Comparison of ENCODE assay signal across 8 cellular contexts in the genomic region with DNA sequence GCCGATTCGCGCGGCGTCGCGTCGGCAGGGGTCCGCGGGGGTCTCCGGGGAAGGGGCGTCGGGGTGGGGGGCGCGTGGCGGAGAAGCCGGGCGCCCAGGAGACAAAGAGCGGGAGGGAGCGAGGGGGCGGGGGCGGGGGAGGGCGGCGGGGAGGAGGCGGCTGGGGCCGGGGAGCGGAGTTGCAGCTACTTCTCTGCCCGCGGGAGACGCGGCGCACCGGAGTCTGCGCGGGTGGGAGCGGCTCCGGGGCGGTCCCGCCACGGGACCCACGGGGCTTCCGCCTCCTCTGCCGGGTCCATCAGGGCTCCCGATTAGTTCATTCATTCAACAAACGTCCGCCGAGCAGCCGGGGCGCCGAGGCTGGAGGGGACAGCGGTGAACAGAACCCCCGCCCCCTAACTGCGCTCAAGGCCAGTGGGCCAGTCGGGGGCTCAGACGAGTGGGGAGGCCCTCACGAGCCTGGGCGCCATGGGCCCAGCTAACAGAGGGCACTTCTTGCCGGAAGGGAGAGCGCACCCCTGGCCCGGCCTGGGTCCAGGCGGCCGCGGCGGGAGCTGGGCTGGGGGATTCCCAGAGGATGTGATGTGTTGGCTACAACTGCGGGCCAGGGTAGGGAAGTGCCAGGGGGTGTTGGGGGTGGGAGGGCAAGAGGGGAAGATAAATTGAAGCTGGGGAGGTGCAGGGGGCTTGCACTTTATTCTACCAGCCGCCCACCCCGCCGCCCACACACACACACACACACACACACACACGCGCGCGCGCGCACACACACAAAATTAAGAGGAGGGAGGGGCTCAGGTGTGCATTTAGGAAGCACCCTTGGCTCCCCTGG. TPM values are rescaled to one million over a fixed set of nuclear protein-coding genes. Genes with fewer than 3 reads are reported as not detected.
A peak's percentile ranks its signal among the peaks of the same experiment; 100 is the strongest.
DNase-seq lines count a peak whose midpoint lies in the region; ATAC-seq and TF ChIP-seq lines count a peak whose summit lies in the region.

A gene (minus strand): TSS at position 215 of the 832 bp plus-strand sequence. CDS start 5,201 bp downstream, outside the sequence.

- no peak within 1 kb of the TSS for H2BK5ac ChIP-seq in IMR-90 (ENCODE audit: low read depth, low read length, poor library complexity, severe bottlenecking)

- H3K4me3 Mint-ChIP-seq in Caco-2 (ENCODE audit: unreplicated experiment): peak within 1 kb of the TSS; percentile 79
- peak within 1 kb of the TSS; percentile 82 for H3K4me3 Mint-ChIP-seq in activated naive CD4-positive, alpha-beta T cell treated with anti-CD3 and anti-CD28 coated beads, Interleukin-2, amount 50 U/mL, for 24 hours

- H3K27me3 Mint-ChIP-seq in Caco-2 (ENCODE audit: insufficient read depth, unreplicated experiment): no peaks in the 10 kb centered on the region
- H3K27me3 Mint-ChIP-seq in activated naive CD4-positive, alpha-beta T cell treated with anti-CD3 and anti-CD28 coated beads, Interleukin-2, amount 50 U/mL, for 24 hours: peaks cover 9% of the 10 kb centered on the region

- H3K79me1 ChIP-seq in IMR-90 (ENCODE audit: low read depth in 1 of 2, low read length in 2 of 2): peaks cover 3 to 40% of the 10 kb centered on the region in 2 experiments; a peak in 3 of 4 replicates

- TF ChIP-seq EP300 in sigmoid colon (IDR thresholded peaks at IDR 0.05): no peak

- H3K56ac ChIP-seq in IMR-90 (ENCODE audit: extremely low read depth, insufficient read depth, low read length): peak within 1 kb of the TSS; percentile 28; the same call in 1 of the 2 replicates

- DNase-seq in Caco-2 (no peak), IMR-90 (peak; percentile 25), left ventricle myocardium superior (peak; percentile 57), sigmoid colon (no peak), cerebellar cortex (ENCODE audit: low spot score) (no peak)

- H3K18ac ChIP-seq in IMR-90 (ENCODE audit: low read depth, low read length): no peak within 1 kb of the TSS; the same call in 1 of the 2 replicates

- H3K36me3 ChIP-seq in Caco-2 (ENCODE audit: control insufficient read depth, insufficient read depth, low read length) (no peaks in the 10 kb centered on the region), IMR-90 (ENCODE audit: control insufficient read depth, insufficient read depth, low read length) (peaks cover 9% of the 10 kb centered on the region; the same call in 1 of the 2 replicates), sigmoid colon (peaks cover 0 to 10% (median 6%) of the 10 kb centered on the region in 4 donors)

- H2BK120ac ChIP-seq in IMR-90 (ENCODE audit: low read depth, low read length): peak within 1 kb of the TSS; percentile 55; the same call in 1 of the 2 replicates

- no peak for TF ChIP-seq CTCF in Caco-2 (IDR thresholded peaks at IDR 0.05; ENCODE audit: insufficient read depth in 1 of 2, low read depth in 1 of 2, low read length in 1 of 2, severe bottlenecking in 1 of 2, unreplicated experiment in 1 of 2)
- TF ChIP-seq CTCF in IMR-90 (conservative IDR thresholded peaks at IDR 0.05; ENCODE audit: low read depth, low read length): no peak
- TF ChIP-seq CTCF in sigmoid colon (IDR thresholded peaks at IDR 0.05): no peak

- peak within 1 kb of the TSS; percentile 15 to 96; a peak in 3 of 4 replicates for H4K8ac ChIP-seq in IMR-90 (ENCODE audit: low read depth in 2 of 2, low read length in 2 of 2)

- peaks cover 27% of the 10 kb centered on the region for H3K4me1 Mint-ChIP-seq in Caco-2 (ENCODE audit: low read depth, unreplicated experiment)
- H3K4me1 Mint-ChIP-seq in activated naive CD4-positive, alpha-beta T cell treated with anti-CD3 and anti-CD28 coated beads, Interleukin-2, amount 50 U/mL, for 24 hours: peaks cover 27% of the 10 kb centered on the region

- H2BK15ac ChIP-seq in IMR-90 (ENCODE audit: low read depth, low read length): no peak within 1 kb of the TSS; the same call in 2 of the 3 replicates

- no peak within 1 kb of the TSS for H2BK20ac ChIP-seq in IMR-90 (ENCODE audit: low read depth, low read length)

- H2AK5ac ChIP-seq in IMR-90 (ENCODE audit: low read depth, low read length): peak within 1 kb of the TSS; percentile 76

- POLR2A ChIA-PET in Caco-2 (lab: Charles Lee) (no interaction called here), IMR-90 (lab: Charles Lee; ENCODE audit: unreplicated experiment) (interaction anchor here (0.6 to 0.9 kb wide), 2 partner anchors 21 to 328 kb away, joined by 3 to 4 read pairs; no protein-coding TSS in a partner anchor)

- H3K4ac ChIP-seq in IMR-90 (ENCODE audit: low read depth, low read length): peak within 1 kb of the TSS; percentile 55

- BruUV-seq in Caco-2 (replicated peaks; lab: Mats Ljungman, UMichigan) (no TSS peak), IMR-90 (replicated peaks; lab: Mats Ljungman, UMichigan) (no TSS peak)

- peaks cover 12% of the 10 kb centered on the region for H3K9me1 ChIP-seq in IMR-90 (ENCODE audit: insufficient read depth, low read length)

- peak within 1 kb of the TSS; percentile 85 for H4K91ac ChIP-seq in IMR-90 (ENCODE audit: insufficient read depth, low read depth, low read length)

- peak within 1 kb of the TSS; percentile 88; the same call in 1 of the 2 replicates for H3K23ac ChIP-seq in IMR-90 (ENCODE audit: low read depth, low read length)

- WGBS in IMR-90 (ENCODE audit: extremely low coverage in 2 of 2, insufficient read length in 1 of 2), 2 experiments: 8% methylated on average over 4 of the region's 74 CpGs; no CpG with 5 or more reads in 1 of the 2 experiments
- WGBS in sigmoid colon, 2 donors: 4 to 8% methylated on average over 70 to 73 of the region's 74 CpGs

- TF ChIP-seq RAD21 in IMR-90 (IDR thresholded peaks at IDR 0.05; ENCODE audit: low read length): no peak

- peak within 1 kb of the TSS; percentile 93 for H2AFZ ChIP-seq in IMR-90 (replicated peaks; ENCODE audit: low read length, poor library complexity)

- H2AK9ac ChIP-seq in IMR-90 (replicated peaks; ENCODE audit: low read depth, low read length, poor library complexity): peak within 1 kb of the TSS; percentile 99

- ATAC-seq in IMR-90 (ENCODE audit: low read depth) (peak; percentile 68), left ventricle myocardium superior (peak; percentile 44), GM18511 (IDR thresholded peaks at IDR 0.05; ENCODE audit: unreplicated experiment) (no peak), HG02840 (IDR thresholded peaks at IDR 0.05; ENCODE audit: low FRiP score, unreplicated experiment) (no peak)

- H4K5ac ChIP-seq in IMR-90 (ENCODE audit: low read depth, low read length): peak within 1 kb of the TSS; percentile 5; the same call in 1 of the 2 replicates

- peaks cover 27% of the 10 kb centered on the region for H3K36me3 Mint-ChIP-seq in Caco-2 (ENCODE audit: insufficient read depth, unreplicated experiment)
- peaks cover 2% of the 10 kb centered on the region for H3K36me3 Mint-ChIP-seq in activated naive CD4-positive, alpha-beta T cell treated with anti-CD3 and anti-CD28 coated beads, Interleukin-2, amount 50 U/mL, for 24 hours

- TF ChIP-seq POLR2A in IMR-90 (IDR thresholded peaks at IDR 0.05; ENCODE audit: low read depth, low read length) (no peak), sigmoid colon (IDR thresholded peaks at IDR 0.05) (no peak)

- CTCF ChIA-PET in Caco-2 (lab: Charles Lee): interaction anchor here (0.6 to 1.2 kb wide), 4 partner anchors 39 to 178 kb away, joined by 4 to 8 read pairs (median 5); no protein-coding TSS in a partner anchor
- CTCF ChIA-PET in IMR-90 (lab: Yijun Ruan, JAX): interaction anchor here (0.9 kb wide), 1 partner anchor 10 kb away, joined by 3 read pairs; no protein-coding TSS in a partner anchor

- H3K14ac ChIP-seq in IMR-90 (replicated peaks; ENCODE audit: low read depth, low read length): peak within 1 kb of the TSS; percentile 88; the same call in 1 of the 2 replicates

- H3K27ac Mint-ChIP-seq in Caco-2 (ENCODE audit: unreplicated experiment): peak within 1 kb of the TSS; percentile 34
- H3K27ac Mint-ChIP-seq in activated naive CD4-positive, alpha-beta T cell treated with anti-CD3 and anti-CD28 coated beads, Interleukin-2, amount 50 U/mL, for 24 hours: no peak within 1 kb of the TSS

- dilution Hi-C loops in IMR-90 (cut with HindIII; ENCODE audit: low sequenced_read_pairs, unreplicated experiment): no loop called here

- H3K9me3 ChIP-seq in Caco-2: no peaks in the 10 kb centered on the region
- H3K9me3 ChIP-seq in IMR-90 (ENCODE audit: control insufficient read depth, insufficient read depth, low read length): no peaks in the 10 kb centered on the region
- no peaks in the 10 kb centered on the region for H3K9me3 ChIP-seq in sigmoid colon

- no peaks in the 10 kb centered on the region for H3K9me3 Mint-ChIP-seq in Caco-2 (ENCODE audit: unreplicated experiment)
- no peaks in the 10 kb centered on the region for H3K9me3 Mint-ChIP-seq in activated naive CD4-positive, alpha-beta T cell treated with anti-CD3 and anti-CD28 coated beads, Interleukin-2, amount 50 U/mL, for 24 hours

- peaks cover 27% of the 10 kb centered on the region for H3K4me1 ChIP-seq in Caco-2
- peaks cover 20% of the 10 kb centered on the region for H3K4me1 ChIP-seq in IMR-90 (ENCODE audit: control insufficient read depth, insufficient read depth, low read length)
- H3K4me1 ChIP-seq in sigmoid colon: peaks cover 0 to 56% (median 41%) of the 10 kb centered on the region in 4 donors

- in situ Hi-C loops in IMR-90 (cut with MboI; ENCODE audit: low sequenced_read_pairs): no loop called here

- H3K9ac ChIP-seq in IMR-90 (ENCODE audit: low read depth, low read length): peak within 1 kb of the TSS; percentile 68

- H3K4me2 ChIP-seq in IMR-90 (ENCODE audit: low read depth, low read length): peak within 1 kb of the TSS; percentile 92

- intact Hi-C loops in Caco-2 (cut with micrococcal nuclease; ENCODE audit: unreplicated experiment): loop anchor here (5.0 kb wide), 1 partner anchor 163 kb away; a partner anchor contains a TSS
- intact Hi-C loops in IMR-90 (cut with micrococcal nuclease): no loop called here
- intact Hi-C loops in left ventricle myocardium superior (cut with micrococcal nuclease): no loop called here
- intact Hi-C loops in sigmoid colon (cut with DNase I): no loop called here

- no peaks in the 10 kb centered on the region for H3K27me3 ChIP-seq in Caco-2 (replicated peaks; ENCODE audit: control insufficient read depth, insufficient read depth, low read length)
- no peaks in the 10 kb centered on the region for H3K27me3 ChIP-seq in IMR-90 (ENCODE audit: control insufficient read depth, insufficient read depth, low read length)
- peaks cover 7 to 25% (median 10%) of the 10 kb centered on the region in 3 donors for H3K27me3 ChIP-seq in sigmoid colon

- H3K27ac ChIP-seq in IMR-90 (ENCODE audit: insufficient read depth, low read length): peak within 1 kb of the TSS; percentile 44; the same call in 1 of the 2 replicates
- H3K27ac ChIP-seq in sigmoid colon: peak within 1 kb of the TSS in 1 of 4 donors; percentile 33

- H3K4me3 ChIP-seq in Caco-2 (ENCODE audit: low read depth, low read length) (peak within 1 kb of the TSS; percentile 50), IMR-90 (ENCODE audit: insufficient read depth, low read depth, low read length) (peak within 1 kb of the TSS; percentile 64), sigmoid colon (peak within 1 kb of the TSS; percentile 9 to 61 (median 55))

- H4K20me1 ChIP-seq in IMR-90 (ENCODE audit: insufficient read depth, low read length): peaks cover 19% of the 10 kb centered on the region

RNA-seq across cellular contexts. Expression of the gene that starts here (rescaled TPM):
- total RNA-seq in Caco-2 (2022) (2.2 and 3.4 TPM in 2 replicates), IMR-90 (2012; rRNA removed) (1.4 TPM in 2 replicates), left ventricle myocardium superior (1.2 TPM), sigmoid colon (1 to 10 TPM in 1 of 4 donors, under 1 TPM in 3; 0.16 to 2.5 (median 0.63) TPM)
- polyA plus RNA-seq in IMR-90 (2012; rRNA removed) (6.2 and 6.7 TPM in 2 replicates), sigmoid colon (1 to 10 TPM in 2 of 3 donors, under 1 TPM in 1; 0.92 to 1.3 (median 1.2) TPM)
- 2.7 and 5.4 TPM in 2 replicates for polyA plus RNA-seq in IMR-90 (2012; cell fraction: cytosol; rRNA removed)
- 20.9 and 34.4 TPM in 2 replicates for polyA plus RNA-seq in IMR-90 (2012; cell fraction: nucleus; rRNA removed; ENCODE audit: low replicate concordance)

Comparison
In these comparisons a context has a peak if more than half of its experiments do, and no peak if none do; other contexts are left out.
1. DNase-seq: peak in IMR-90 (single experiment) and left ventricle myocardium superior (single experiment); none in Caco-2 (0 of 2), sigmoid colon (single experiment) and cerebellar cortex (single experiment).
2. ATAC-seq: peak in IMR-90 (single experiment) and left ventricle myocardium superior (single experiment); none in GM18511 (single experiment) and HG02840 (single experiment).
3. Peak in every context shown above with its lines, with median percentiles within 50 percentile points of each other: H3K4me3 ChIP-seq.